ENCODE assay signal across 18 cellular contexts in genomic region chr13:108964601-108965000, GRCh38.
"Had no signal": no experiment of that assay in that cellular context is flagged by ENCODE, and none has a peak within 500 bp of the region (broad histone marks: within the 10 kb centered on the region; RNA-seq: fewer than 3 reads in every experiment).

No MANE protein-coding gene starts in this region.

- H3K27ac ChIP-seq: hepatocyte, ovary, right atrium auricular region, sigmoid colon, skin epidermis, testis, tibial nerve, upper lobe of right lung, vagina had no signal

- H3K4me3 ChIP-seq: hepatocyte, ovary, right atrium auricular region, sigmoid colon, skin epidermis, testis, tibial nerve, upper lobe of right lung, vagina had no signal

- H3K27me3 ChIP-seq: hepatocyte, ovary, right atrium auricular region, sigmoid colon, testis, tibial nerve, upper lobe of right lung, vagina had no signal

- H3K4me1 ChIP-seq: right atrium auricular region, sigmoid colon, testis, upper lobe of right lung, vagina had no signal

- ATAC-seq: natural killer cell; stimulated activated naive B cell treated with anti-CD40 and anti-IgM and Interleukin-4, amounts not matched to agents 10 μg/mL and 1 μg/mL and 100 μg/mL, for 72 hours; stimulated activated naive CD8-positive, alpha-beta T cell treated with anti-CD3 and anti-CD28 coated beads, Interleukin-15, amount 100 ng/mL, for 72 hours; upper lobe of right lung had no signal

- DNase-seq: dermis blood vessel endothelial cell; erythroblast; foreskin melanocyte; head of caudate nucleus; natural killer cell; ovary; sigmoid colon; stimulated activated CD4-positive, alpha-beta T cell treated with anti-CD3 and anti-CD28 coated beads, Interleukin-2, amount 100 ng/mL, for 24 hours; stimulated activated CD4-positive, alpha-beta T cell treated with anti-CD3 and anti-CD28 coated beads, Interleukin-4, amount 100 ng/mL, for 4 hours; stimulated activated naive B cell treated with anti-CD40 and anti-IgM and Interleukin-4, amounts not matched to agents 10 μg/mL and 1 μg/mL and 100 μg/mL, for 72 hours; stimulated activated naive CD8-positive, alpha-beta T cell treated with anti-CD3 and anti-CD28 coated beads, Interleukin-15, amount 100 ng/mL, for 72 hours; testis; upper lobe of right lung had no signal
